10 cellular contexts compared by ENCODE assay signal in genomic region chr20:41135888-41136243, GRCh38. TPM values are rescaled to one million over a fixed set of nuclear protein-coding genes. Genes with fewer than 3 reads are reported as not detected.
DNase-seq lines count a peak whose midpoint lies in the region; ATAC-seq and TF ChIP-seq lines count a peak whose summit lies in the region.
"Had no signal": no experiment of that assay in that cellular context is flagged by ENCODE, and none has a peak within 500 bp of the region (broad histone marks: within the 10 kb centered on the region; RNA-seq: fewer than 3 reads in every experiment).

No MANE protein-coding gene starts in this region.

- CTCF ChIA-PET in activated CD4-positive, alpha-beta T cell treated with anti-CD3 and anti-CD28 coated beads for 36 hours (lab: Charles Lee) = interaction anchor here (0.9 to 3.5 kb wide), 23 partner anchors 9 to 204 kb away, joined by 3 to 31 read pairs (median 5); partner anchors contain the start of gene LPIN3
- CTCF ChIA-PET in OCI-LY7 (lab: Charles Lee; ENCODE audit: unreplicated experiment) = interaction anchor here (0.6 to 1.1 kb wide), 2 partner anchors 202 to 535 kb away, joined by 3 to 4 read pairs; no protein-coding TSS in a partner anchor

- H3K4me1 Mint-ChIP-seq in activated CD4-positive, alpha-beta T cell treated with anti-CD3 and anti-CD28 coated beads for 36 hours = peaks cover 64% of the 10 kb centered on the region

- H3K27ac Mint-ChIP-seq in activated CD4-positive, alpha-beta T cell treated with anti-CD3 and anti-CD28 coated beads for 36 hours = peak overlapping the region; percentile 74

- no peaks in the 10 kb centered on the region for H4K20me1 ChIP-seq in OCI-LY7 (ENCODE audit: insufficient read depth, low read length)

- no peaks in the 10 kb centered on the region for H3K9me3 ChIP-seq in OCI-LY7 (ENCODE audit: low read length)
- H3K9me3 ChIP-seq: testis had no signal

- TF ChIP-seq CTCF in OCI-LY7 (conservative IDR thresholded peaks at IDR 0.05; ENCODE audit: low read length) = no peak
- TF ChIP-seq CTCF in dorsolateral prefrontal cortex (IDR thresholded peaks at IDR 0.05 in 54 of 56, conservative IDR thresholded peaks at IDR 0.05 in 2 of 56; ENCODE audit: low read depth in 1 of 56, partially characterized antibody in 56 of 56) = no peak

- H3K4me3 ChIP-seq in OCI-LY7 (ENCODE audit: low read depth, low read length, poor library complexity, severe bottlenecking) (no peak overlapping the region), dorsolateral prefrontal cortex (peak overlapping the region in 10 of 59 donors; percentile 82 to 98 (median 90)), rectal smooth muscle tissue (ENCODE audit: low read length) (peak overlapping the region; percentile 86)

- H3K27me3 Mint-ChIP-seq in activated CD4-positive, alpha-beta T cell treated with anti-CD3 and anti-CD28 coated beads for 36 hours = no peaks in the 10 kb centered on the region

- DNase-seq in activated CD4-positive, alpha-beta T cell treated with anti-CD3 and anti-CD28 coated beads for 36 hours = no peak
- no peak for DNase-seq in activated CD4-positive, alpha-beta T cell treated with anti-CD3 and anti-CD28 coated beads, Interleukin-2, amount 50 U/mL, for 4 hours
- DNase-seq in OCI-LY7 (ENCODE audit: low spot score) (no peak), dorsolateral prefrontal cortex (peak in 1 of 10 donors; percentile 22), nucleus accumbens (lab: John Stamatoyannopoulos, UW) (no peak), occipital lobe (lab: John Stamatoyannopoulos, UW) (no peak), NCI-H446 treated with DMSO at 0.1 percent for 48 hours (lab: John Stamatoyannopoulos, UW) (no peak)
- DNase-seq: amniotic stem cell had no signal

- H3K27ac ChIP-seq in OCI-LY7 (ENCODE audit: low read depth, low read length, poor library complexity, severe bottlenecking) = no peak overlapping the region
- peak overlapping the region in 38 of 59 donors; percentile 3 to 99 (median 95) for H3K27ac ChIP-seq in dorsolateral prefrontal cortex
- no peak overlapping the region for H3K27ac ChIP-seq in rectal smooth muscle tissue (ENCODE audit: low read depth, low read length)

- H3K9me3 Mint-ChIP-seq in activated CD4-positive, alpha-beta T cell treated with anti-CD3 and anti-CD28 coated beads for 36 hours (ENCODE audit: low read depth) = no peaks in the 10 kb centered on the region

- H3K4me2 ChIP-seq in OCI-LY7 (ENCODE audit: low read length) = peak overlapping the region; percentile 65; the same call in 1 of the 2 replicates

- peak overlapping the region; percentile 54; the same call in 1 of the 2 replicates for H2AFZ ChIP-seq in OCI-LY7 (ENCODE audit: low read length)

- peak overlapping the region; percentile 73 for H3K4me3 Mint-ChIP-seq in activated CD4-positive, alpha-beta T cell treated with anti-CD3 and anti-CD28 coated beads for 36 hours

- H3K4me1 ChIP-seq in OCI-LY7 (ENCODE audit: insufficient read depth, low read length, poor library complexity, severe bottlenecking) (peaks cover 48% of the 10 kb centered on the region), rectal smooth muscle tissue (ENCODE audit: control insufficient read depth, insufficient read depth, low read length) (no peaks in the 10 kb centered on the region)

- ATAC-seq in activated CD4-positive, alpha-beta T cell treated with anti-CD3 and anti-CD28 coated beads for 36 hours = no peak

- H3K9ac ChIP-seq in rectal smooth muscle tissue (ENCODE audit: low read length) = no peak overlapping the region

- H3K27me3 ChIP-seq in dorsolateral prefrontal cortex (no peaks in the 10 kb centered on the region), rectal smooth muscle tissue (ENCODE audit: control insufficient read depth, insufficient read depth, low read length) (no peaks in the 10 kb centered on the region)
- H3K27me3 ChIP-seq: testis had no signal

- H3K79me2 ChIP-seq in OCI-LY7 (ENCODE audit: insufficient read depth, low read depth, low read length) = peaks cover 34% of the 10 kb centered on the region

- H3K36me3 ChIP-seq in OCI-LY7 (ENCODE audit: insufficient read depth, low read length) (no peaks in the 10 kb centered on the region), rectal smooth muscle tissue (ENCODE audit: control insufficient read depth, insufficient read depth, low read length) (no peaks in the 10 kb centered on the region)

- intact Hi-C loops in activated CD4-positive, alpha-beta T cell treated with anti-CD3 and anti-CD28 coated beads for 36 hours (cut with DNase I, micrococcal nuclease) = loop anchor here (1.0 to 10.0 kb wide), 6 partner anchors 36 to 482 kb away; partner anchors contain the start of genes CHD6 (in 2 of the 2), LPIN3 (in 1 of the 2) and TOP1 (in 1 of the 2)
- intact Hi-C loops in OCI-LY7 (cut with micrococcal nuclease; ENCODE audit: unreplicated experiment) (loop anchor here (1.0 to 5.0 kb wide), 7 partner anchors 21 to 556 kb away; partner anchors contain the start of gene LPIN3), dorsolateral prefrontal cortex (cut with DNase I) (loop anchor here (5.0 to 10.0 kb wide), 2 partner anchors 36 to 269 kb away; no protein-coding TSS in a partner anchor)

- no peaks in the 10 kb centered on the region for H3K9me2 ChIP-seq in OCI-LY7 (ENCODE audit: insufficient read depth, low read length)

- TSS peak; percentile 64 for BruUV-seq in OCI-LY7 (replicated peaks; lab: Mats Ljungman, UMichigan)

- POLR2A ChIA-PET in activated CD4-positive, alpha-beta T cell treated with anti-CD3 and anti-CD28 coated beads for 36 hours (lab: Charles Lee) = interaction anchor here (0.6 kb wide), 2 partner anchors 21 to 79 kb away, joined by 3 read pairs; no protein-coding TSS in a partner anchor
- POLR2A ChIA-PET in OCI-LY7 (lab: Charles Lee) = interaction anchor here (0.7 to 1.2 kb wide), 2 partner anchors 136 to 202 kb away, joined by 3 to 4 read pairs; no protein-coding TSS in a partner anchor

- H3K36me3 Mint-ChIP-seq in activated CD4-positive, alpha-beta T cell treated with anti-CD3 and anti-CD28 coated beads for 36 hours (ENCODE audit: low read depth) = peaks cover 22% of the 10 kb centered on the region

RNA-seq across cellular contexts. Expression of gene PLCG1, which starts 1.5 kb away (rescaled TPM):
- 100 to 1,000 TPM; 185 to 230 TPM for total RNA-seq in activated CD4-positive, alpha-beta T cell treated with anti-CD3 and anti-CD28 coated beads for 36 hours
- 92.6 and 103 TPM in 2 replicates for total RNA-seq in OCI-LY7 (2014; rRNA removed; shearing (Covaris generic))
- total RNA-seq in OCI-LY7 (2022) = 121 TPM in 2 replicates
- 100 to 1,000 TPM; 110 to 346 (median 179) TPM for total RNA-seq in dorsolateral prefrontal cortex
- 92.2 TPM for total RNA-seq in occipital lobe

Comparison
In these comparisons a context has a peak if more than half of its experiments do, and no peak if none do; other contexts are left out.
1. H3K27ac ChIP-seq: peak in dorsolateral prefrontal cortex (38 of 59); none in OCI-LY7 (single experiment) and rectal smooth muscle tissue (single experiment).